ENCODE assay signal across 16 cellular contexts in the genomic region with DNA sequence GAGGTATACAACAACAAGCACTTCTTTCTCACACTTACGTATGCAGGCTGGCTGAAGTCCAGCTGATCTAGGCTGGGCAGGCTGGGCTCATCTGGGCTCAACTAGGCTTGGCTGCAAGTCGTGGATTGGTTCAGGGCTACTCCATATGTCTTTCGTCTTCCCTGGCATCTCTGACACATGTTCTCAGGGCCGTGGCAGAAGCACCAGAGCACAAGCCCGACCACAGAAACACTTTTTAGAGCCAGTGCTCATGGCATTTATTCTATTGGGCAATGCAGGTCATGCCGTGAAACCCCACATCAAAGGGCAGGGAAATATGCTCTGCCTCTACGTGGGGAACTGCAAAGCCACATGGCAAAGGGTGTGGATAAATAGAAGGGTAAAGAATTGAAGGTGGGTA.
"Had no signal": no experiment of that assay in that cellular context is flagged by ENCODE, and none has a peak within 500 bp of the region (broad histone marks: within the 10 kb centered on the region; RNA-seq: fewer than 3 reads in every experiment).

No MANE protein-coding gene starts in this region.

- ATAC-seq: foreskin keratinocyte; left lung; stimulated activated naive CD8-positive, alpha-beta T cell treated with anti-CD3 and anti-CD28 coated beads, Interleukin-15, amount 100 ng/mL, for 72 hours had no signal

- H3K9ac ChIP-seq: neural progenitor cell had no signal

- H3K4me3 ChIP-seq: esophagus muscularis mucosa, heart left ventricle, left lung, neural progenitor cell, ovary, uterus had no signal

- H3K27ac ChIP-seq: esophagus muscularis mucosa, foreskin keratinocyte, left lung, neural progenitor cell, ovary had no signal

- H3K4me2 ChIP-seq: neural progenitor cell had no signal

- H3K36me3 ChIP-seq: esophagus muscularis mucosa, heart left ventricle, left lung, neural progenitor cell, ovary, uterus had no signal

- H2AFZ ChIP-seq: neural progenitor cell had no signal

- H3K27me3 ChIP-seq: esophagus muscularis mucosa, foreskin keratinocyte, heart left ventricle, left lung, neural progenitor cell, ovary, uterus had no signal

- H3K9me3 Mint-ChIP-seq: activated CD4-positive, alpha-beta T cell treated with anti-CD3 and anti-CD28 coated beads, Interleukin-2, amount 10 ng/mL, durations not matched to agents 7 days and 5 days; neural progenitor cell; stimulated activated naive CD8-positive, alpha-beta T cell treated with anti-CD3 and anti-CD28 coated beads, Interleukin-15, amount 100 ng/mL, for 72 hours had no signal

- H3K4me3 Mint-ChIP-seq: activated B cell treated with CpG ODN at 0.5 μM for 24 hours; activated CD4-positive, alpha-beta T cell treated with anti-CD3 and anti-CD28 coated beads, Interleukin-2, amount 10 ng/mL, durations not matched to agents 7 days and 5 days; neural progenitor cell; stimulated activated naive CD8-positive, alpha-beta T cell treated with anti-CD3 and anti-CD28 coated beads, Interleukin-15, amount 100 ng/mL, for 72 hours had no signal

- H3K27ac Mint-ChIP-seq: activated B cell treated with CpG ODN at 0.5 μM for 24 hours; activated CD4-positive, alpha-beta T cell treated with anti-CD3 and anti-CD28 coated beads, Interleukin-2, amount 10 ng/mL, durations not matched to agents 7 days and 5 days; neural progenitor cell; stimulated activated naive CD8-positive, alpha-beta T cell treated with anti-CD3 and anti-CD28 coated beads, Interleukin-15, amount 100 ng/mL, for 72 hours had no signal

- DNase-seq: activated B cell treated with CpG ODN at 0.5 μM for 24 hours; activated CD4-positive, alpha-beta T cell treated with anti-CD3 and anti-CD28 coated beads, Interleukin-2, amount 10 ng/mL, durations not matched to agents 7 days and 5 days; activated CD8-positive, alpha-beta memory T cell treated with anti-CD3 and anti-CD28 coated beads for 24 hours; activated naive CD4-positive, alpha-beta T cell treated with Interleukin-2 at 50 U/mL for 16 hours; cerebellar nuclear complex; foreskin keratinocyte; islet precursor cell; left lung; ovary; stimulated activated CD4-positive, alpha-beta T cell treated with anti-CD3 and anti-CD28 coated beads, Interleukin-15, amount 100 ng/mL, for 24 hours; stimulated activated CD4-positive, alpha-beta T cell treated with anti-CD3 and anti-CD28 coated beads, Interleukin-4, amount 100 ng/mL, for 24 hours; stimulated activated naive CD8-positive, alpha-beta T cell treated with anti-CD3 and anti-CD28 coated beads, Interleukin-15, amount 100 ng/mL, for 72 hours; uterus had no signal

- H3K4me1 Mint-ChIP-seq: activated B cell treated with CpG ODN at 0.5 μM for 24 hours; activated CD4-positive, alpha-beta T cell treated with anti-CD3 and anti-CD28 coated beads, Interleukin-2, amount 10 ng/mL, durations not matched to agents 7 days and 5 days had no signal
